In the genomic region with DNA sequence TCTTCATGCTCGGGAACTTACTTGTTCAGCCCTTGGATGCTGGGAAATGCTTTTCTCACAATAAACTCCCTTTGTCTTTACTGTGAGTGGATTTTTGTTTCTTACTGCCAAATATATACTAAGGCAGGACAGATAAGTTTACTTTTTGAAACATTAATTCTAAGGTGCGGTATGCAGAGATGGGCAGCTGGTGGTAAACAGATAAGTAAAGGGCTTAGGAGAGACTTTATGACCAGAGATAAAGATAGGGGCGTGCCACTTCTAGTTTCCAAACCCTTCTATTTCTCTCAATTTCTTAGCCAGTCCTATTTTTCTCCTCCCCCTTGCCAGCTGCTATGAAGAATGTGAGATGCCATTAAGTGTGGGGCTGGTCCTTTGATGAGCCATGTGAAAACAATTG, we compare ENCODE assay signal across 24 cellular contexts. TPM values are rescaled to one million over a fixed set of nuclear protein-coding genes. Genes with fewer than 3 reads are reported as not detected.
"Had no signal": no experiment of that assay in that cellular context is flagged by ENCODE, and none has a peak within 500 bp of the region (broad histone marks: within the 10 kb centered on the region; RNA-seq: fewer than 3 reads in every experiment).

No MANE protein-coding gene starts in this region.

- H3K27ac Mint-ChIP-seq: activated CD4-positive, alpha-beta memory T cell treated with anti-CD3 and anti-CD28 coated beads for 36 hours; nephron; stimulated activated naive CD8-positive, alpha-beta T cell treated with anti-CD3 and anti-CD28 coated beads, Interleukin-15, Interleukin-2, amounts not matched to agents 100 ng/mL and 50 ng/mL, for 24 hours had no signal

- H3K27me3 Mint-ChIP-seq: activated CD4-positive, alpha-beta memory T cell treated with anti-CD3 and anti-CD28 coated beads for 36 hours; stimulated activated naive CD8-positive, alpha-beta T cell treated with anti-CD3 and anti-CD28 coated beads, Interleukin-15, Interleukin-2, amounts not matched to agents 100 ng/mL and 50 ng/mL, for 24 hours had no signal

- DNase-seq: activated CD4-positive, alpha-beta memory T cell treated with anti-CD3 and anti-CD28 coated beads for 36 hours; activated CD4-positive, alpha-beta T cell treated with anti-CD3 and anti-CD28 coated beads for 48 hours; activated effector memory CD4-positive, alpha-beta T cell treated with anti-CD3 and anti-CD28 coated beads, Interleukin-2, amount 50 U/mL, for 16 hours; activated naive CD4-positive, alpha-beta T cell treated with anti-CD3 and anti-CD28 coated beads, Interleukin-2, amount 50 U/mL, for 16 hours; colonic mucosa; dorsolateral prefrontal cortex; foreskin fibroblast; lower lobe of right lung; mesendoderm; pancreas; right cardiac atrium; stimulated activated CD4-positive, alpha-beta T cell treated with anti-CD3 and anti-CD28 coated beads, Interleukin-12 subunit alpha, Interleukin-12 subunit beta, amount 100 ng/mL, for 4 hours; stimulated activated CD4-positive, alpha-beta T cell treated with anti-CD3 and anti-CD28 coated beads, Interleukin-4, amount 100 ng/mL, for 4 hours; substantia nigra; T-helper 1 cell; T-helper 9 cell; tibial artery had no signal

- H3K9me3 ChIP-seq: breast epithelium, colonic mucosa, lower lobe of right lung, neutrophil, pancreas, tibial artery had no signal

- H3K36me3 ChIP-seq: breast epithelium, colonic mucosa, lower lobe of right lung, neutrophil, pancreas, tibial artery had no signal

- H3K27me3 ChIP-seq: breast epithelium, colonic mucosa, dorsolateral prefrontal cortex, neutrophil, pancreas, tibial artery had no signal

- ATAC-seq: left lobe of liver, lower lobe of right lung, pancreas, right cardiac atrium had no signal

- H3K4me3 Mint-ChIP-seq: activated CD4-positive, alpha-beta memory T cell treated with anti-CD3 and anti-CD28 coated beads for 36 hours; nephron; stimulated activated naive CD8-positive, alpha-beta T cell treated with anti-CD3 and anti-CD28 coated beads, Interleukin-15, Interleukin-2, amounts not matched to agents 100 ng/mL and 50 ng/mL, for 24 hours had no signal

- H3K4me3 ChIP-seq: breast epithelium, colonic mucosa, dorsolateral prefrontal cortex, lower lobe of right lung, pancreas, tibial artery had no signal

- H3K9me3 Mint-ChIP-seq: activated CD4-positive, alpha-beta memory T cell treated with anti-CD3 and anti-CD28 coated beads for 36 hours; nephron; stimulated activated naive CD8-positive, alpha-beta T cell treated with anti-CD3 and anti-CD28 coated beads, Interleukin-15, Interleukin-2, amounts not matched to agents 100 ng/mL and 50 ng/mL, for 24 hours had no signal

RNA-seq across cellular contexts. Expression of a gene that starts 16.3 kb away (rescaled TPM):
- total RNA-seq: kidney epithelial cell, pulmonary artery endothelial cell had no signal
